8 cellular contexts compared by ENCODE assay signal in the genomic region with DNA sequence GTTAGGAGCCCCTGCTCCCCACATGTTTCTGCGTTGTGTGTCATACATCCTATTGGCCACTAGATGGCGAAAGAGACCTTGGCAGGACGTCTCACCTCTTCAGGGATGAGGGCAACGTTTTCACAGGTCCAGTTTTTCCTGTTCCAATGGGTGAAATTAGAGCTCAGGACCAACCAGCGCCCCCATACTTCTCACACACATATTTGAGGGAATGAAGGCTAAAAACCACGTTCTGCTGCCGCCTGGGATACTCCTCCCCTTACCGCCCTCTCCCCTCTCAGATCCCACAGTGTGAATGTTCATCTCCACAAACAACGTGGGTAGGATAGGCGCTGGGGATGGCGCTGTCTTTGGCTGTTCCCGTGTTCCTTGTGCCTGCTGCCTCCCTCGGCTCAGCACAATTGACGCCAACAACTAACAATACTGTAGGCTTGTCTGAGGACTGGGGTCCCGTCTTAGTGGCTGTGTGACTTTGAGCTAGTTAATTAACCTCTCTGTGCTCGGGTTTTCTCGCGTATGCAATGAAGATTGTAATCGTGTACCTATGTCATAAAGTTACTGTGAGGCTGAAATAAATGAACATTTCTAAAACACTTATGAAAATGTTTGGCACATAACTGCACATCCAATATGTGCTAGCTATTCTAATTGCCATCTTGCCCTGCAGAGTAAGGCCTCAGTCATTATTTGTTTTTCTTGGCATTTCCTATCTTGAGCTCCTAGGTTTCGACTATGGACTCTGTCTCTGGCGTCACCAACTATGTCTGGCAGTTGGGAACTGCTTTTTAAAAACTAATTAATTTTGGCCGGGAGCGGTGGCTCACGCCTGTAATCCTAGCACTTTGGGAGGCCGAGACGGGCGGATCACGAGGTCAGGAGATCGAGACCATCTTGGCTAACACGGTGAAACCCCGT.
DNase-seq lines count a peak whose midpoint lies in the region; ATAC-seq lines count a peak whose summit lies in the region.

No MANE protein-coding gene starts in this region.

- no peak overlapping the region for H3K27ac Mint-ChIP-seq in stimulated activated naive B cell treated with anti-CD40 and anti-IgM and Interleukin-4, amounts not matched to agents 10 μg/mL and 1 μg/mL and 100 μg/mL, for 72 hours

- H3K27ac ChIP-seq in iPS-20b (ENCODE audit: low read length), result no peak overlapping the region

- peaks cover 0 to 21% of the 10 kb centered on the region in 2 donors for H3K27me3 Mint-ChIP-seq in stimulated activated naive B cell treated with anti-CD40 and anti-IgM and Interleukin-4, amounts not matched to agents 10 μg/mL and 1 μg/mL and 100 μg/mL, for 72 hours

- H3K9ac ChIP-seq in iPS-20b (ENCODE audit: low read depth, low read length), result no peak overlapping the region

- peaks cover 5% of the 10 kb centered on the region in 2 donors for H3K4me1 Mint-ChIP-seq in stimulated activated naive B cell treated with anti-CD40 and anti-IgM and Interleukin-4, amounts not matched to agents 10 μg/mL and 1 μg/mL and 100 μg/mL, for 72 hours

- H3K27me3 ChIP-seq in iPS-20b (ENCODE audit: insufficient read depth, low read length), result no peaks in the 10 kb centered on the region

- no peaks in the 10 kb centered on the region for H3K4me1 ChIP-seq in iPS-20b (ENCODE audit: insufficient read depth, low read length)

- DNase-seq in DMS53 treated with DMSO at 0.1 percent for 48 hours (lab: John Stamatoyannopoulos, UW; ENCODE audit: unreplicated experiment) (peak; percentile 61), GM19240 (ENCODE audit: insufficient read length, low spot score) (peak; percentile 29), HT-29 (ENCODE audit: low spot score) (peak; percentile 75), OCI-M1 (lab: John Stamatoyannopoulos, UW) (peak; percentile 74), astrocyte of the hippocampus (ENCODE audit: low read depth, low spot score) (peak; percentile 69)
- DNase-seq in stimulated activated naive B cell treated with anti-CD40 and anti-IgM and Interleukin-4, amounts not matched to agents 10 μg/mL and 1 μg/mL and 100 μg/mL, for 72 hours, result no peak

- no peaks in the 10 kb centered on the region for H3K36me3 Mint-ChIP-seq in stimulated activated naive B cell treated with anti-CD40 and anti-IgM and Interleukin-4, amounts not matched to agents 10 μg/mL and 1 μg/mL and 100 μg/mL, for 72 hours

- 0 out of 2 replicates have a peak overlapping the region, but pooled peaks have one; percentile 21 for H3K4me3 ChIP-seq in iPS-20b (ENCODE audit: low read length)

- peak overlapping the region in 1 of 2 donors; percentile 39 for H3K4me3 Mint-ChIP-seq in stimulated activated naive B cell treated with anti-CD40 and anti-IgM and Interleukin-4, amounts not matched to agents 10 μg/mL and 1 μg/mL and 100 μg/mL, for 72 hours

- no peaks in the 10 kb centered on the region for H3K9me3 Mint-ChIP-seq in stimulated activated naive B cell treated with anti-CD40 and anti-IgM and Interleukin-4, amounts not matched to agents 10 μg/mL and 1 μg/mL and 100 μg/mL, for 72 hours

- ATAC-seq in stimulated activated naive B cell treated with anti-CD40 and anti-IgM and Interleukin-4, amounts not matched to agents 10 μg/mL and 1 μg/mL and 100 μg/mL, for 72 hours (replicated peaks), result peak; percentile 73 to 79
- no peak for ATAC-seq in GM21367 (IDR thresholded peaks at IDR 0.05; ENCODE audit: unreplicated experiment)

- no peaks in the 10 kb centered on the region for H3K36me3 ChIP-seq in iPS-20b (ENCODE audit: insufficient read depth, low read depth, low read length)

- no peaks in the 10 kb centered on the region for H3K9me3 ChIP-seq in iPS-20b (ENCODE audit: insufficient read depth, low read depth, low read length)
